Comparison of ENCODE assay signal across 10 cellular contexts in the genomic region with DNA sequence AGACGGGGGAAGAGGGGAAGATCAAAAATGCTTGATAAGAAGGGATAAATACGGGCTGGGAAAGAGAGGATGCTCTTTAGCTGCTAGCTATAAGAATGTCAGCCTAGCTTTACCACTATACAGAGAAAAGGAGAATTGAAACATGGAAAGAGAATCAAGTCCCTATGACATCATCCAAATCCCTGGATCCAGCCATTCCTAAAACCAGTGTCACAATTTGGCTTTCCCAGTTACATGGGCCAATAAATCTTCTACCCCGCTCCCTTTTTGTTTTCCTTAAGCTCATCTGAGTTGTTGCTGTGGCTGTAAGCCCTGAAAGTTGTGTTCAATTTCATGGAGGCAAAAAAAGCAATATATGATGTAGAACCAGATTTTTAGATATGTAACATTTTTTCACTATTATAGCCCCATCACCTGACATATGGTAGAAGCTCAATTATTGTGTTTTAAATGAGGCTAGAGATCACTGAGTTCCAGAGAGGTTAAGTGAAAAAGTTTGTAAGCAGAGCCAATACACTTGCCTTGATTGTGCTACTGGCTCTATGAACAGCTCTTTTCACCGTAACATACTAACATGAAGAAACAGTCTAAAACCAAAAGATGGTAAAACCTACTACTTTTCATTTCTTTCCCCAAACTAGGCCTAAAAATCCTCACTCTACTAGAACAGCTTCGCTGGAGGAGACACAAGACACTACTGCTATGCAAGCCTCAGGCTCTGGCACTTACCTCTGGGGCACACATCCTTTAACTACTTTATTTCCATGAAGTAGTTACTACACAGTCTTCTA. TPM values are rescaled to one million over a fixed set of nuclear protein-coding genes. Genes with fewer than 3 reads are reported as not detected.
DNase-seq lines count a peak whose midpoint lies in the region; ATAC-seq and TF ChIP-seq lines count a peak whose summit lies in the region.
"Had no signal": no experiment of that assay in that cellular context is flagged by ENCODE, and none has a peak within 500 bp of the region (broad histone marks: within the 10 kb centered on the region; RNA-seq: fewer than 3 reads in every experiment).

No MANE protein-coding gene starts in this region.

- no peaks in the 10 kb centered on the region for H3K27me3 Mint-ChIP-seq in central memory CD8-positive, alpha-beta T cell
- H3K27me3 Mint-ChIP-seq in osteocyte (ENCODE audit: unreplicated experiment), result no peaks in the 10 kb centered on the region

- H3K9me2 ChIP-seq in Karpas-422 (replicated peaks; ENCODE audit: insufficient read depth, low read length), result no peaks in the 10 kb centered on the region
- H3K9me2 ChIP-seq in MM.1S (replicated peaks; ENCODE audit: insufficient read depth, low read length), result no peaks in the 10 kb centered on the region

- H3K4me3 ChIP-seq in Karpas-422 (ENCODE audit: low read length) (peak overlapping the region; percentile 85), MM.1S (ENCODE audit: low read length) (no peak overlapping the region)
- H3K4me3 ChIP-seq: lung had no signal

- peaks cover 11% of the 10 kb centered on the region; the same call in 1 of the 2 replicates for H3K36me3 ChIP-seq in Karpas-422 (ENCODE audit: insufficient read depth, low read length)
- no peaks in the 10 kb centered on the region for H3K36me3 ChIP-seq in MM.1S (replicated peaks; ENCODE audit: insufficient read depth, low read length)

- peak; percentile 46 for DNase-seq in EL
- no peak for DNase-seq in Karpas-422
- DNase-seq in central memory CD8-positive, alpha-beta T cell (ENCODE audit: low spot score in 2 of 2), result no peak
- DNase-seq in osteocyte (ENCODE audit: extremely low spot score, unreplicated experiment), result no peak
- no peak for DNase-seq in dedifferentiated amniotic fluid mesenchymal stem cell (ENCODE audit: extremely low spot score)
- DNase-seq in ecto neural progenitor cell (ENCODE audit: low spot score), result no peak
- no peak for DNase-seq in Kasumi-1 (lab: John Stamatoyannopoulos, UW)
- DNase-seq in MM.1S, result no peak
- DNase-seq: NCI-H526 treated with DMSO at 0.1 percent for 48 hours had no signal

- peak overlapping the region; percentile 94 for H3K9ac ChIP-seq in Karpas-422 (ENCODE audit: low read length)
- H3K9ac ChIP-seq in MM.1S (ENCODE audit: low read length), result no peak overlapping the region

- H3K4me2 ChIP-seq in Karpas-422 (ENCODE audit: low read depth, low read length, poor library complexity, severe bottlenecking) (peak overlapping the region; percentile 97), MM.1S (ENCODE audit: low read depth, low read length) (no peak overlapping the region)

- H3K27ac ChIP-seq in Karpas-422 (ENCODE audit: low read length), result peak overlapping the region; percentile 91
- H3K27ac ChIP-seq in MM.1S (ENCODE audit: low read length), result no peak overlapping the region

- TF ChIP-seq CTCF in osteocyte (IDR thresholded peaks at IDR 0.05) (no peak), MM.1S (IDR thresholded peaks at IDR 0.05; ENCODE audit: low read length) (no peak)

- H4K20me1 ChIP-seq in Karpas-422 (ENCODE audit: insufficient read depth, low read depth, low read length) (peaks cover 21% of the 10 kb centered on the region), MM.1S (ENCODE audit: insufficient read depth, low read length) (no peaks in the 10 kb centered on the region)

- peak overlapping the region; percentile 97 for H3K4me3 Mint-ChIP-seq in central memory CD8-positive, alpha-beta T cell
- peak overlapping the region; percentile 91 for H3K4me3 Mint-ChIP-seq in osteocyte (ENCODE audit: unreplicated experiment)

- H3K9me3 Mint-ChIP-seq in central memory CD8-positive, alpha-beta T cell, result no peaks in the 10 kb centered on the region
- no peaks in the 10 kb centered on the region for H3K9me3 Mint-ChIP-seq in osteocyte (ENCODE audit: unreplicated experiment)

- H3K79me2 ChIP-seq in Karpas-422 (ENCODE audit: low read length) (peaks cover 92% of the 10 kb centered on the region), MM.1S (ENCODE audit: low read length) (peaks cover 76% of the 10 kb centered on the region)

- no peaks in the 10 kb centered on the region for H3F3A ChIP-seq in MM.1S (ENCODE audit: insufficient read depth, low read length)

- ATAC-seq in central memory CD8-positive, alpha-beta T cell (replicated peaks; ENCODE audit: extremely low read depth, poor library complexity, severe bottlenecking), result no peak

- H3K4me1 ChIP-seq in Karpas-422 (ENCODE audit: low read length) (peaks cover 67% of the 10 kb centered on the region), MM.1S (ENCODE audit: low read length) (no peaks in the 10 kb centered on the region; the same call in 1 of the 2 replicates)

- peaks cover 47% of the 10 kb centered on the region for H3K36me3 Mint-ChIP-seq in central memory CD8-positive, alpha-beta T cell (ENCODE audit: insufficient read depth)
- no peaks in the 10 kb centered on the region for H3K36me3 Mint-ChIP-seq in osteocyte (ENCODE audit: unreplicated experiment)

- H3K9me3 ChIP-seq in Karpas-422 (ENCODE audit: low read length), result no peaks in the 10 kb centered on the region
- no peaks in the 10 kb centered on the region for H3K9me3 ChIP-seq in MM.1S (replicated peaks; ENCODE audit: insufficient read depth, low read length)

- H3K4me1 Mint-ChIP-seq in central memory CD8-positive, alpha-beta T cell, result peaks cover 56% of the 10 kb centered on the region
- H3K4me1 Mint-ChIP-seq in osteocyte (ENCODE audit: unreplicated experiment), result peaks cover 53% of the 10 kb centered on the region

- H3K27me3 ChIP-seq in Karpas-422 (ENCODE audit: low read length), result no peaks in the 10 kb centered on the region
- no peaks in the 10 kb centered on the region for H3K27me3 ChIP-seq in MM.1S (replicated peaks; ENCODE audit: insufficient read depth, low read length)

- H2AFZ ChIP-seq in Karpas-422 (ENCODE audit: low read length) (no peak overlapping the region), MM.1S (ENCODE audit: low read length) (no peak overlapping the region)

- H3K27ac Mint-ChIP-seq in central memory CD8-positive, alpha-beta T cell (ENCODE audit: low read depth), result peak overlapping the region; percentile 88
- H3K27ac Mint-ChIP-seq in osteocyte (ENCODE audit: unreplicated experiment), result peak overlapping the region; percentile 93

RNA-seq across cellular contexts. Expression of a gene that starts 4.3 kb away (rescaled TPM):
- total RNA-seq in Karpas-422 (2014; rRNA removed; shearing (Covaris generic); ENCODE audit: low replicate concordance), result 58.3 and 131 TPM in 2 replicates
- total RNA-seq in osteocyte, result 55.6 and 63.0 TPM in 2 replicates
